Comparison of ENCODE assay signal across 16 cellular contexts in genomic region chr7:20954711-20955641, GRCh38.
A peak's percentile ranks its signal among the peaks of the same experiment; 100 is the strongest.
DNase-seq lines count a peak whose midpoint lies in the region; TF ChIP-seq lines count a peak whose summit lies in the region.
"Had no signal": no experiment of that assay in that cellular context is flagged by ENCODE, and none has a peak within 500 bp of the region (broad histone marks: within the 10 kb centered on the region; RNA-seq: fewer than 3 reads in every experiment).

No MANE protein-coding gene starts in this region.

- H3K36me3 ChIP-seq in mammary epithelial cell (ENCODE audit: insufficient read depth, low read length) (no peaks in the 10 kb centered on the region), smooth muscle cell (ENCODE audit: low read depth) (no peaks in the 10 kb centered on the region)
- H3K36me3 ChIP-seq: BLaER1, Peyer's patch had no signal

- in situ Hi-C loops in mammary epithelial cell (cut with MboI; ENCODE audit: low sequenced_read_pairs in 2 of 2), result no loop called here

- H3K4me3 ChIP-seq in mammary epithelial cell (replicated peaks in 1 of 3; ENCODE audit: insufficient read depth in 1 of 3, low read depth in 2 of 3, low read length in 3 of 3) (no peak overlapping the region), smooth muscle cell (no peak overlapping the region)
- H3K4me3 ChIP-seq: BLaER1, Peyer's patch had no signal

- no peaks in the 10 kb centered on the region for H3F3A ChIP-seq in smooth muscle cell (ENCODE audit: low read depth)

- H3K9me3 ChIP-seq in mammary epithelial cell (replicated peaks; ENCODE audit: insufficient read depth, low read length) (no peaks in the 10 kb centered on the region), smooth muscle cell (replicated peaks; ENCODE audit: low read depth) (no peaks in the 10 kb centered on the region)
- H3K9me3 ChIP-seq: BLaER1, Peyer's patch had no signal

- no peaks in the 10 kb centered on the region for H4K20me1 ChIP-seq in mammary epithelial cell (ENCODE audit: insufficient read depth, low read length)
- H4K20me1 ChIP-seq in smooth muscle cell (ENCODE audit: low read depth), result no peaks in the 10 kb centered on the region
- H4K20me1 ChIP-seq: BLaER1 had no signal

- WGBS in mammary epithelial cell (ENCODE audit: low coverage, missing lambda C conversion rate), result 34% methylated on average over 4 of the region's 4 CpGs
- WGBS in smooth muscle cell (ENCODE audit: low lambda C conversion rate), result 48% methylated on average over 4 of the region's 4 CpGs

- H3K27me3 ChIP-seq in mammary epithelial cell (ENCODE audit: insufficient read depth, low read length), result no peaks in the 10 kb centered on the region
- H3K27me3 ChIP-seq in smooth muscle cell (ENCODE audit: low read depth), result no peaks in the 10 kb centered on the region
- H3K27me3 ChIP-seq: BLaER1, Peyer's patch had no signal

- no TSS peak for BruUV-seq in mammary epithelial cell (replicated peaks; lab: Mats Ljungman, UMichigan)

- TF ChIP-seq CTCF in mammary epithelial cell (conservative IDR thresholded peaks at IDR 0.05 in 1 of 2, IDR thresholded peaks at IDR 0.05 in 1 of 2; ENCODE audit: extremely low read depth in 1 of 2, insufficient read depth in 1 of 2, low read depth in 1 of 2, low read length in 2 of 2) (no peak), smooth muscle cell (IDR thresholded peaks at IDR 0.05; ENCODE audit: borderline replicate concordance, insufficient read depth, poor library complexity, severe bottlenecking) (no peak)

- H3K27ac ChIP-seq in mammary epithelial cell (ENCODE audit: insufficient read depth, low read depth, low read length) (no peak overlapping the region), smooth muscle cell (ENCODE audit: low read depth) (peak overlapping the region; percentile 48)
- H3K27ac ChIP-seq: 22Rv1, BLaER1, Peyer's patch had no signal

- H3K4me1 ChIP-seq in mammary epithelial cell (ENCODE audit: insufficient read depth, low read length), result peaks cover 7% of the 10 kb centered on the region
- peaks cover 3% of the 10 kb centered on the region for H3K4me1 ChIP-seq in smooth muscle cell (ENCODE audit: low read depth)
- H3K4me1 ChIP-seq: BLaER1, Peyer's patch had no signal

- intact Hi-C loops in mammary epithelial cell (cut with micrococcal nuclease), result no loop called here

- dilution Hi-C loops in mammary epithelial cell (cut with HindIII; ENCODE audit: low sequenced_read_pairs), result no loop called here

- CTCF ChIA-PET in mammary epithelial cell (lab: Charles Lee; ENCODE audit: low non-redundant PET), result no interaction called here

- H3K9ac ChIP-seq in mammary epithelial cell (ENCODE audit: insufficient read depth, low read length) (no peak overlapping the region), smooth muscle cell (ENCODE audit: low read depth) (no peak overlapping the region)
- H3K9ac ChIP-seq: BLaER1 had no signal

- H3K4me2 ChIP-seq in mammary epithelial cell (ENCODE audit: insufficient read depth, low read depth, low read length) (peak overlapping the region; percentile 8), smooth muscle cell (peak overlapping the region; percentile 18)
- H3K4me2 ChIP-seq: BLaER1 had no signal

- H3K79me2 ChIP-seq in mammary epithelial cell (ENCODE audit: insufficient read depth, low read length) (no peaks in the 10 kb centered on the region), smooth muscle cell (ENCODE audit: low read depth) (no peaks in the 10 kb centered on the region)

- H2AFZ ChIP-seq in mammary epithelial cell (ENCODE audit: low read depth, low read length) (peak overlapping the region; percentile 96), smooth muscle cell (ENCODE audit: low read depth) (peak overlapping the region; percentile 5)

- peak; percentile 19 for DNase-seq in DMS53 (lab: John Stamatoyannopoulos, UW)
- no peak for DNase-seq in DMS53 treated with DMSO at 0.1 percent for 48 hours (lab: John Stamatoyannopoulos, UW; ENCODE audit: unreplicated experiment)
- DNase-seq in mammary epithelial cell, result peak; percentile 32
- peak; percentile 85 for DNase-seq in islet precursor cell
- DNase-seq in smooth muscle cell (lab: John Stamatoyannopoulos, UW; ENCODE audit: unreplicated experiment), result no peak
- no peak for DNase-seq in NCI-H1105 treated with DMSO at 0.1 percent for 48 hours (lab: John Stamatoyannopoulos, UW)
- DNase-seq in HuH-7 (ENCODE audit: low spot score), result no peak
- no peak for DNase-seq in GM03348 (ENCODE audit: low spot score)
- DNase-seq: DMS 273 treated with DMSO at 0.1 percent for 48 hours, NCI-H1092, NCI-H1694, NCI-H510A, Peyer's patch, SHP77 had no signal

Comparison
In these comparisons a context has a peak if more than half of its experiments do, and no peak if none do; other contexts are left out.
1. DNase-seq: peak in DMS53 (single experiment), mammary epithelial cell (single experiment) and islet precursor cell (single experiment); none in DMS53 treated with DMSO at 0.1 percent for 48 hours (single experiment), smooth muscle cell (single experiment), NCI-H1105 treated with DMSO at 0.1 percent for 48 hours (single experiment), HuH-7 (single experiment) and GM03348 (single experiment).